In the genomic region with DNA sequence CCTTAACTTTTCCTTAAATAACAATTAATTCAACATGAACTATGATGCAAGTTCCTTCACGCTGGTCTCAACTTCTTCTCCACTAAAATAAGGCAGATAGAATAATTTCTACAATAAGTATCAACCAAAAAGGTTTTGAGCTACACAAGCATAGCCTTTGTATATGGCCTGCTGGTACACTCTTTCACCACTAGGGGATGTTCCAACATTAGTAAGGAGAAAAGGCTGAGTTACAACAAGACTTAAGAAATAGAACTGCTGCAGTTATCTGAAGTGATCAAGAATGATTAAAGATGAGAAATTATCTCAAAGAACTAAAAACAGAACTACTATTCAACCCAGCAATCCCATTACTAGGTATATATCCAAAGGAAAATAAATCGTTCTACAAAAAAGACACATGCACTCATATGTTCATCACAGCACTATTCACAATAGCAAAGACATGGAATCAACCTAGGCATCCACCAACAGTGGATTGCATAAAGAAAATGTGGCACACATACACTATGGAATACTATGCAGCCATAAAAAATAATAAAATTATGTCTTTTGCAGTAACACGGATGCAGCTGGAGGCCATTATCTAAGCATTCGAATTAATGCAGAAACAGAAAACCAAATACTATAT, we compare ENCODE assay signal across 8 cellular contexts. TPM values are rescaled to one million over a fixed set of nuclear protein-coding genes. Genes with fewer than 3 reads are reported as not detected.
DNase-seq lines count a peak whose midpoint lies in the region; ATAC-seq and TF ChIP-seq lines count a peak whose summit lies in the region.

No MANE protein-coding gene starts in this region.

- peak; percentile 98 for TF ChIP-seq CTCF in fibroblast of pulmonary artery (IDR thresholded peaks at IDR 0.05; ENCODE audit: low read length, missing control alignments)
- peak in 2 of 3 donors; percentile 38 to 64 for TF ChIP-seq CTCF in omental fat pad (IDR thresholded peaks at IDR 0.05)

- no peak overlapping the region for H3K4me3 ChIP-seq in fibroblast of pulmonary artery (replicated peaks; ENCODE audit: low read depth, low read length)

- DNase-seq in Right ventricle myocardium inferior (ENCODE audit: missing footprints) = no peak
- DNase-seq in cardiac septum (ENCODE audit: low spot score) = no peak
- peak; percentile 82 for DNase-seq in HCEC 1CT
- DNase-seq in NCI-H1092 treated with DMSO at 0.1 percent for 48 hours (lab: John Stamatoyannopoulos, UW) = peak; percentile 58
- peak; percentile 72 for DNase-seq in SW480 (ENCODE audit: low spot score)
- DNase-seq in fibroblast of pulmonary artery (ENCODE audit: low read depth) = peak; percentile 83
- no peak for DNase-seq in omental fat pad (ENCODE audit: low spot score)
- no peak for DNase-seq in activated CD4-positive, alpha-beta T cell treated with anti-CD3 and anti-CD28 coated beads, Interleukin-2, amount 50 U/mL, for 4 hours

- intact Hi-C loops in Right ventricle myocardium inferior (cut with DNase I) (no loop called here), cardiac septum (cut with DNase I) (no loop called here)

- ATAC-seq in Right ventricle myocardium inferior = peak; percentile 59
- ATAC-seq in omental fat pad (ENCODE audit: low FRiP score) = no peak

RNA-seq across cellular contexts. Expression of gene ATP13A3, which starts 14.4 kb away (rescaled TPM):
- 55.3 TPM for total RNA-seq in Right ventricle myocardium inferior
- 217 TPM for total RNA-seq in cardiac septum
- 100 to 1,000 TPM; 124 to 638 (median 294) TPM for total RNA-seq in omental fat pad

Comparison
In these comparisons a context has a peak if more than half of its experiments do, and no peak if none do; other contexts are left out.
1. DNase-seq: peak in HCEC 1CT (single experiment), NCI-H1092 treated with DMSO at 0.1 percent for 48 hours (single experiment), SW480 (single experiment) and fibroblast of pulmonary artery (single experiment); none in Right ventricle myocardium inferior (single experiment), cardiac septum (single experiment), omental fat pad (single experiment) and activated CD4-positive, alpha-beta T cell treated with anti-CD3 and anti-CD28 coated beads, Interleukin-2, amount 50 U/mL, for 4 hours (0 of 2).